ENCODE assay signal across 8 cellular contexts in genomic region chr1:234495231-234495990, GRCh38. TPM values are rescaled to one million over a fixed set of nuclear protein-coding genes. Genes with fewer than 3 reads are reported as not detected.
DNase-seq lines count a peak whose midpoint lies in the region; ATAC-seq and TF ChIP-seq lines count a peak whose summit lies in the region.

No MANE protein-coding gene starts in this region.

- no peaks in the 10 kb centered on the region for H3K36me3 ChIP-seq in gastrocnemius medialis
- H3K36me3 ChIP-seq in heart left ventricle: no peaks in the 10 kb centered on the region

- peak; percentile 96 for DNase-seq in ELR (ENCODE audit: low read depth)
- DNase-seq in astrocyte of the spinal cord (ENCODE audit: low read depth, low spot score): peak; percentile 93
- DNase-seq in gastrocnemius medialis: peak in 1 of 2 donors; percentile 50
- DNase-seq in SHP77 (lab: John Stamatoyannopoulos, UW): no peak
- DNase-seq in NCI-H2081 treated with DMSO at 0.1 percent for 48 hours (lab: John Stamatoyannopoulos, UW): no peak
- no peak for DNase-seq in heart left ventricle

- WGBS in heart left ventricle, 4 donors: 51 to 62% (median 54%) methylated on average over 7 of the region's 7 CpGs

- TF ChIP-seq CTCF in astrocyte of the spinal cord (IDR thresholded peaks at IDR 0.05; ENCODE audit: low read depth, low read length): no peak
- no peak for TF ChIP-seq CTCF in gastrocnemius medialis (IDR thresholded peaks at IDR 0.05 in 4 of 5, conservative IDR thresholded peaks at IDR 0.05 in 1 of 5)
- TF ChIP-seq CTCF in heart left ventricle (IDR thresholded peaks at IDR 0.05): no peak

- H3K4me1 ChIP-seq in gastrocnemius medialis (peaks cover 38 to 41% of the 10 kb centered on the region in 2 donors), heart left ventricle (peaks cover 0 to 35% (median 17%) of the 10 kb centered on the region in 12 donors)

- H3K27ac ChIP-seq in gastrocnemius medialis (peak overlapping the region; percentile 34 to 81 (median 73)), heart left ventricle (peak overlapping the region in 3 of 12 donors; percentile 16 to 34 (median 21))

- ATAC-seq in GM19452 (IDR thresholded peaks at IDR 0.05; ENCODE audit: unreplicated experiment) (peak; percentile 73), HG03378 (IDR thresholded peaks at IDR 0.05; ENCODE audit: unreplicated experiment) (peak; percentile 72), gastrocnemius medialis (peak; percentile 27 to 57), heart left ventricle (no peak)

- H3K27me3 ChIP-seq in gastrocnemius medialis (no peaks in the 10 kb centered on the region), heart left ventricle (no peaks in the 10 kb centered on the region)

- peak in 1 of 2 donors; percentile 17 for TF ChIP-seq POLR2A in gastrocnemius medialis (IDR thresholded peaks at IDR 0.05)
- TF ChIP-seq POLR2A in heart left ventricle (IDR thresholded peaks at IDR 0.05): no peak

- in situ Hi-C loops in astrocyte of the spinal cord (cut with HindIII; ENCODE audit: low sequenced_read_pairs) (no loop called here), gastrocnemius medialis (cut with MboI; ENCODE audit: low sequenced_read_pairs in 4 of 4) (loop anchor here (5.0 to 25.0 kb wide), 11 partner anchors 102 to 592 kb away; partner anchors contain the start of gene IRF2BP2 (in 1 of the 4))

- no peaks in the 10 kb centered on the region for H3K9me3 ChIP-seq in gastrocnemius medialis
- H3K9me3 ChIP-seq in heart left ventricle: no peaks in the 10 kb centered on the region

- no peak overlapping the region for H3K4me3 ChIP-seq in astrocyte of the spinal cord (ENCODE audit: low read depth, low read length)
- H3K4me3 ChIP-seq in gastrocnemius medialis: peak overlapping the region in 1 of 4 donors; percentile 14
- H3K4me3 ChIP-seq in heart left ventricle: no peak overlapping the region

- intact Hi-C loops in gastrocnemius medialis (cut with DNase I; ENCODE audit: low total_unique reads): loop anchor here (5.0 kb wide), 2 partner anchors 277 to 477 kb away; no protein-coding TSS in a partner anchor
- intact Hi-C loops in heart left ventricle (cut with DNase I): loop anchor here in 8 of 10 donors (2.0 to 10.0 kb wide), 10 partner anchors 102 to 597 kb away; no protein-coding TSS in a partner anchor

RNA-seq across cellular contexts. Expression of gene TARBP1, which starts 16.4 kb away (rescaled TPM):
- total RNA-seq in gastrocnemius medialis (10 to 100 TPM in 1 of 4 donors, 1 to 10 TPM in 3; 5.7 to 11.9 (median 8.2) TPM), heart left ventricle (10 to 100 TPM in 4 of 9 donors, 1 to 10 TPM in 5; 7.1 to 18.2 (median 9.9) TPM)
- polyA plus RNA-seq in heart left ventricle: 10 to 100 TPM in 1 of 2 donors, 1 to 10 TPM in 1; 4.8 to 15.9 TPM

Comparison
In these comparisons a context has a peak if more than half of its experiments do, and no peak if none do; other contexts are left out.
1. DNase-seq: peak in ELR (single experiment) and astrocyte of the spinal cord (single experiment); none in SHP77 (0 of 2), NCI-H2081 treated with DMSO at 0.1 percent for 48 hours (single experiment) and heart left ventricle (0 of 5).
2. ATAC-seq: peak in GM19452 (single experiment), HG03378 (single experiment) and gastrocnemius medialis (2 of 2); none in heart left ventricle (0 of 4).